ENCODE assay signal across 11 cellular contexts in the genomic region with DNA sequence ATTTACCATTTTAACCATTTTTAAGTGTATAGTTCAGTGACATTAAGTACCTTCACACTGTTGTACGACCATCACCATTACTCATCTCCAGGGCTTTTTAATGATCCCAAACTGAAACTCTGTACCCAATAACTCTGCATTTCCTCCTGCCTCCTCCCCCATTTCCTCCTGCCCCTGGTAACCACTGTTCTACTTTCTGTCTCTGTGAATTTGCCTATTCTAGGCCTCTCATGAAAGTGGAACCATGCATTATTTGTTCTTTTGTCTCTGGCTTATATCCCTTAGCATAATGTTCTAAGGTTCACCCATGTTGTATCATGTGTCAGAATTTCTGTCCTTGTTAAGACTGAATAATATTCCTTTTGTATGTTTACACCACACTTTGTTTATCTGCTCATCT.
DNase-seq lines count a peak whose midpoint lies in the region; ATAC-seq and TF ChIP-seq lines count a peak whose summit lies in the region.
"Had no signal": no experiment of that assay in that cellular context is flagged by ENCODE, and none has a peak within 500 bp of the region (broad histone marks: within the 10 kb centered on the region; RNA-seq: fewer than 3 reads in every experiment).

No MANE protein-coding gene starts in this region.

- H3K27me3 ChIP-seq in BLaER1 treated with 17β-estradiol and CSF1 and Interleukin-3, amounts not matched to agents 10 nM and 100 nM = no peaks in the 10 kb centered on the region
- no peaks in the 10 kb centered on the region for H3K27me3 ChIP-seq in SK-N-SH (ENCODE audit: insufficient read depth)
- H3K27me3 ChIP-seq: stomach had no signal

- intact Hi-C loops in posterior cingulate gyrus (cut with DNase I) = no loop called here

- WGBS in SK-N-SH (ENCODE audit: low lambda C conversion rate) = 57% methylated on average over 1 of the region's 1 CpG

- no peak for TF ChIP-seq POLR2A in erythroblast (IDR thresholded peaks at IDR 0.05; ENCODE audit: low read length)

- H3K4me3 ChIP-seq in BLaER1 treated with 17β-estradiol and CSF1 and Interleukin-3, amounts not matched to agents 10 nM and 100 nM = no peak overlapping the region
- H3K4me3 ChIP-seq in SK-N-SH (ENCODE audit: low read depth in 2 of 2, low read length in 1 of 2) = no peak overlapping the region
- H3K4me3 ChIP-seq: stomach had no signal

- H3K9me2 ChIP-seq in SK-N-SH = no peaks in the 10 kb centered on the region

- H3K27ac ChIP-seq in BLaER1 treated with 17β-estradiol and CSF1 and Interleukin-3, amounts not matched to agents 10 nM and 100 nM = no peak overlapping the region
- H3K27ac ChIP-seq in SK-N-SH (ENCODE audit: low read depth in 2 of 2, low read length in 1 of 2) = no peak overlapping the region

- H2AFZ ChIP-seq in SK-N-SH (ENCODE audit: low read depth) = no peak overlapping the region

- POLR2A ChIA-PET in SK-N-SH (lab: Yijun Ruan, JAX) = no interaction called here

- no peaks in the 10 kb centered on the region for H3K79me2 ChIP-seq in SK-N-SH (ENCODE audit: insufficient read depth)

- no peaks in the 10 kb centered on the region for H3K36me3 ChIP-seq in BLaER1 treated with 17β-estradiol and CSF1 and Interleukin-3, amounts not matched to agents 10 nM and 100 nM
- H3K36me3 ChIP-seq in SK-N-SH (replicated peaks in 1 of 2; ENCODE audit: control insufficient read depth in 1 of 2, insufficient read depth in 2 of 2, low read length in 1 of 2) = no peaks in the 10 kb centered on the region
- H3K36me3 ChIP-seq: stomach had no signal

- no peak for TF ChIP-seq EP300 in SK-N-SH (IDR thresholded peaks at IDR 0.05; ENCODE audit: borderline replicate concordance in 1 of 2, low read depth in 1 of 2, low read length in 1 of 2)

- no peaks in the 10 kb centered on the region for H3F3A ChIP-seq in SK-N-SH (replicated peaks; ENCODE audit: insufficient read depth)

- DNase-seq in posterior cingulate gyrus = no peak
- no peak for DNase-seq in erythroblast (lab: John Stamatoyannopoulos, UW)
- DNase-seq in DMS79 (lab: John Stamatoyannopoulos, UW) = no peak
- DNase-seq in SK-N-SH = no peak
- DNase-seq: activated CD4-positive, alpha-beta memory T cell treated with anti-CD3 and anti-CD28 coated beads, Interleukin-2, amount 10 ng/mL, durations not matched to agents 7 days and 5 days; MV-4-11; stomach had no signal

- CTCF ChIA-PET in SK-N-SH (lab: Yijun Ruan, JAX) = interaction anchor here (0.9 to 1.4 kb wide), 2 partner anchors 154 to 160 kb away, joined by 3 to 4 read pairs; no protein-coding TSS in a partner anchor

- H3K4me1 ChIP-seq in BLaER1 treated with 17β-estradiol and CSF1 and Interleukin-3, amounts not matched to agents 10 nM and 100 nM = peaks cover 0 to 15% (median 8%) of the 10 kb centered on the region in 10 experiments; a peak in 13 of 20 replicates
- peaks cover 0 to 12% of the 10 kb centered on the region in 2 experiments; a peak in 2 of 4 replicates for H3K4me1 ChIP-seq in SK-N-SH (ENCODE audit: control insufficient read depth in 1 of 2, insufficient read depth in 2 of 2, low read depth in 1 of 2, low read length in 1 of 2)

- ATAC-seq in GM19043 (IDR thresholded peaks at IDR 0.05; ENCODE audit: low read depth, unreplicated experiment) (peak; percentile 86), HG02763 (IDR thresholded peaks at IDR 0.05; ENCODE audit: unreplicated experiment) (peak; percentile 95), HG03571 (IDR thresholded peaks at IDR 0.05; ENCODE audit: unreplicated experiment) (peak; percentile 73)

- TF ChIP-seq CTCF in SK-N-SH (IDR thresholded peaks at IDR 0.05) = no peak

- no peak overlapping the region for H3K9ac ChIP-seq in BLaER1 treated with 17β-estradiol and CSF1 and Interleukin-3, amounts not matched to agents 10 nM and 100 nM
- no peak overlapping the region for H3K9ac ChIP-seq in SK-N-SH

- H3K9me3 ChIP-seq in BLaER1 treated with 17β-estradiol and CSF1 and Interleukin-3, amounts not matched to agents 10 nM and 100 nM (replicated peaks in 1 of 11) = no peaks in the 10 kb centered on the region
- H3K9me3 ChIP-seq in SK-N-SH = no peaks in the 10 kb centered on the region
- H3K9me3 ChIP-seq: stomach had no signal

- no peak for TF ChIP-seq RAD21 in SK-N-SH (IDR thresholded peaks at IDR 0.05; ENCODE audit: low read length)

- no peaks in the 10 kb centered on the region for H4K20me1 ChIP-seq in BLaER1 treated with 17β-estradiol and CSF1 and Interleukin-3, amounts not matched to agents 10 nM and 100 nM
- no peaks in the 10 kb centered on the region for H4K20me1 ChIP-seq in SK-N-SH (ENCODE audit: insufficient read depth)

- H3K4me2 ChIP-seq in BLaER1 treated with 17β-estradiol and CSF1 and Interleukin-3, amounts not matched to agents 10 nM and 100 nM = peak overlapping the region in 7 of 11 experiments; percentile 5 to 44 (median 20); a peak in 9 of 22 replicates
- no peak overlapping the region for H3K4me2 ChIP-seq in SK-N-SH

TF ChIP-seq in SK-N-SH, 30 proteins besides CTCF, POLR2A, EP300 and RAD21 (continues in another document):
- TF ChIP-seq FOSL2 (IDR thresholded peaks at IDR 0.05; ENCODE audit: borderline replicate concordance, low read depth) (no peak), MXI1 (IDR thresholded peaks at IDR 0.05; ENCODE audit: low read depth, low read length) (no peak), NFIC (IDR thresholded peaks at IDR 0.05; ENCODE audit: borderline replicate concordance) (no peak), FOXJ3 (CRISPR knock-in tag; IDR thresholded peaks at IDR 0.05) (no peak), JUND (IDR thresholded peaks at IDR 0.05) (no peak), EZH2phosphoT487 (IDR thresholded peaks at IDR 0.05; ENCODE audit: borderline replicate concordance, low read depth) (no peak)
- TF ChIP-seq, protein P1, sequence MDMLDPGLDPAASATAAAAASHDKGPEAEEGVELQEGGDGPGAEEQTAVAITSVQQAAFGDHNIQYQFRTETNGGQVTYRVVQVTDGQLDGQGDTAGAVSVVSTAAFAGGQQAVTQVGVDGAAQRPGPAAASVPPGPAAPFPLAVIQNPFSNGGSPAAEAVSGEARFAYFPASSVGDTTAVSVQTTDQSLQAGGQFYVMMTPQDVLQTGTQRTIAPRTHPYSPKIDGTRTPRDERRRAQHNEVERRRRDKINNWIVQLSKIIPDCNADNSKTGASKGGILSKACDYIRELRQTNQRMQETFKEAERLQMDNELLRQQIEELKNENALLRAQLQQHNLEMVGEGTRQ (IDR thresholded peaks at IDR 0.05; ENCODE audit: borderline replicate concordance, low read depth, low read length) = no peak
- TF ChIP-seq, protein P2, sequence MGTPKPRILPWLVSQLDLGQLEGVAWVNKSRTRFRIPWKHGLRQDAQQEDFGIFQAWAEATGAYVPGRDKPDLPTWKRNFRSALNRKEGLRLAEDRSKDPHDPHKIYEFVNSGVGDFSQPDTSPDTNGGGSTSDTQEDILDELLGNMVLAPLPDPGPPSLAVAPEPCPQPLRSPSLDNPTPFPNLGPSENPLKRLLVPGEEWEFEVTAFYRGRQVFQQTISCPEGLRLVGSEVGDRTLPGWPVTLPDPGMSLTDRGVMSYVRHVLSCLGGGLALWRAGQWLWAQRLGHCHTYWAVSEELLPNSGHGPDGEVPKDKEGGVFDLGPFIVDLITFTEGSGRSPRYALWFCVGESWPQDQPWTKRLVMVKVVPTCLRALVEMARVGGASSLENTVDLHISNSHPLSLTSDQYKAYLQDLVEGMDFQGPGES (IDR thresholded peaks at IDR 0.05; ENCODE audit: low read depth, low read length) = no peak
- TF ChIP-seq, protein P3, sequence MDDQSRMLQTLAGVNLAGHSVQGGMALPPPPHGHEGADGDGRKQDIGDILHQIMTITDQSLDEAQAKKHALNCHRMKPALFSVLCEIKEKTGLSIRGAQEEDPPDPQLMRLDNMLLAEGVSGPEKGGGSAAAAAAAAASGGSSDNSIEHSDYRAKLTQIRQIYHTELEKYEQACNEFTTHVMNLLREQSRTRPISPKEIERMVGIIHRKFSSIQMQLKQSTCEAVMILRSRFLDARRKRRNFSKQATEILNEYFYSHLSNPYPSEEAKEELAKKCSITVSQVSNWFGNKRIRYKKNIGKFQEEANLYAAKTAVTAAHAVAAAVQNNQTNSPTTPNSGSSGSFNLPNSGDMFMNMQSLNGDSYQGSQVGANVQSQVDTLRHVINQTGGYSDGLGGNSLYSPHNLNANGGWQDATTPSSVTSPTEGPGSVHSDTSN (IDR thresholded peaks at IDR 0.05) = no peak
- TF ChIP-seq, protein P4, sequence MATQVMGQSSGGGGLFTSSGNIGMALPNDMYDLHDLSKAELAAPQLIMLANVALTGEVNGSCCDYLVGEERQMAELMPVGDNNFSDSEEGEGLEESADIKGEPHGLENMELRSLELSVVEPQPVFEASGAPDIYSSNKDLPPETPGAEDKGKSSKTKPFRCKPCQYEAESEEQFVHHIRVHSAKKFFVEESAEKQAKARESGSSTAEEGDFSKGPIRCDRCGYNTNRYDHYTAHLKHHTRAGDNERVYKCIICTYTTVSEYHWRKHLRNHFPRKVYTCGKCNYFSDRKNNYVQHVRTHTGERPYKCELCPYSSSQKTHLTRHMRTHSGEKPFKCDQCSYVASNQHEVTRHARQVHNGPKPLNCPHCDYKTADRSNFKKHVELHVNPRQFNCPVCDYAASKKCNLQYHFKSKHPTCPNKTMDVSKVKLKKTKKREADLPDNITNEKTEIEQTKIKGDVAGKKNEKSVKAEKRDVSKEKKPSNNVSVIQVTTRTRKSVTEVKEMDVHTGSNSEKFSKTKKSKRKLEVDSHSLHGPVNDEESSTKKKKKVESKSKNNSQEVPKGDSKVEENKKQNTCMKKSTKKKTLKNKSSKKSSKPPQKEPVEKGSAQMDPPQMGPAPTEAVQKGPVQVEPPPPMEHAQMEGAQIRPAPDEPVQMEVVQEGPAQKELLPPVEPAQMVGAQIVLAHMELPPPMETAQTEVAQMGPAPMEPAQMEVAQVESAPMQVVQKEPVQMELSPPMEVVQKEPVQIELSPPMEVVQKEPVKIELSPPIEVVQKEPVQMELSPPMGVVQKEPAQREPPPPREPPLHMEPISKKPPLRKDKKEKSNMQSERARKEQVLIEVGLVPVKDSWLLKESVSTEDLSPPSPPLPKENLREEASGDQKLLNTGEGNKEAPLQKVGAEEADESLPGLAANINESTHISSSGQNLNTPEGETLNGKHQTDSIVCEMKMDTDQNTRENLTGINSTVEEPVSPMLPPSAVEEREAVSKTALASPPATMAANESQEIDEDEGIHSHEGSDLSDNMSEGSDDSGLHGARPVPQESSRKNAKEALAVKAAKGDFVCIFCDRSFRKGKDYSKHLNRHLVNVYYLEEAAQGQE (IDR thresholded peaks at IDR 0.05; ENCODE audit: low read depth, low read length) = no peak
- TF ChIP-seq, protein P5, sequence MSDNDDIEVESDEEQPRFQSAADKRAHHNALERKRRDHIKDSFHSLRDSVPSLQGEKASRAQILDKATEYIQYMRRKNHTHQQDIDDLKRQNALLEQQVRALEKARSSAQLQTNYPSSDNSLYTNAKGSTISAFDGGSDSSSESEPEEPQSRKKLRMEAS (IDR thresholded peaks at IDR 0.05; ENCODE audit: low read depth) = no peak
